25 cellular contexts compared by ENCODE assay signal in the genomic region with DNA sequence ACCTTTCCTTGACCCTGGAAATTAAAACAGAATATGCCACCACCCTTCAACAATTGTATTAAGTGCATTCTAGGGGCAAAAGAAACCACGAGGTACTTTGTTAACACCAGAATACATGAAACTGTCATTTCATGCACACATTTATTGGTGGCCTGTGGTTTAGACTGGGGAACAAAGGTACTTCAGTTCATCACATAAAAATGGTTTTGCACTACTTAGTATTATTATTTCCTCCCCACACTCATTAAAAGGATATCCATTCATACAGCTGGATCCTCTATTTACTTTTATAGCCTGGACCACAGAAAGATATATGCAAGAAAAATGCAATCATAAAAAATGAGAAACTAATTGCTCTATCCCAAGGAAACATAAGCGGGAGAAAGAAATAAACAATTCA.
DNase-seq lines count a peak whose midpoint lies in the region; ATAC-seq, FAIRE-seq and TF ChIP-seq lines count a peak whose summit lies in the region.
"Had no signal": no experiment of that assay in that cellular context is flagged by ENCODE, and none has a peak within 500 bp of the region (broad histone marks: within the 10 kb centered on the region; RNA-seq: fewer than 3 reads in every experiment).

No MANE protein-coding gene starts in this region.

- H2AFZ ChIP-seq in OCI-LY7 (ENCODE audit: low read length) (peak overlapping the region; percentile 25; the same call in 1 of the 2 replicates), GM12878 (ENCODE audit: control insufficient read depth, low read depth, low read length) (no peak overlapping the region)

- no peak for TF ChIP-seq EP300 in GM12878 (IDR thresholded peaks at IDR 0.05; ENCODE audit: borderline replicate concordance in 1 of 2, control insufficient read depth in 1 of 2, low read depth in 2 of 2, low read length in 2 of 2)

- peak; percentile 18; the same call in 1 of the 3 replicates for ATAC-seq in GM12878
- ATAC-seq in stimulated activated effector memory CD8-positive, alpha-beta T cell treated with anti-CD3 and anti-CD28 coated beads, Interleukin-12 subunit alpha, Interleukin-12 subunit beta, amount 100 ng/mL, for 72 hours = no peak

- DNase-seq in OCI-LY7 (ENCODE audit: low spot score) (no peak), GM12878 (ENCODE audit: low read depth, low spot score) (no peak), NCI-H1417 (lab: John Stamatoyannopoulos, UW) (no peak), testis (no peak)
- DNase-seq in stimulated activated effector memory CD8-positive, alpha-beta T cell treated with anti-CD3 and anti-CD28 coated beads, Interleukin-12 subunit alpha, Interleukin-12 subunit beta, amount 100 ng/mL, for 72 hours (ENCODE audit: low spot score in 2 of 2) = no peak
- DNase-seq in stimulated activated CD4-positive, alpha-beta T cell treated with anti-CD3 and anti-CD28 coated beads, Interleukin-12 subunit alpha, Interleukin-12 subunit beta, amount 100 ng/mL, for 4 hours = no peak
- DNase-seq: 8988T; ACHN; BE2C; C1 segment of cervical spinal cord; CD4-positive, alpha-beta memory T cell; CD4-positive, CD25-positive, alpha-beta regulatory T cell; CD8-positive, alpha-beta memory T cell; COR-L47; DMS 273 treated with DMSO at 0.1 percent for 48 hours; DMS153; DMS53; DMS79; GF-D8 had no signal

- H4K20me1 ChIP-seq in OCI-LY7 (ENCODE audit: insufficient read depth, low read length) (no peaks in the 10 kb centered on the region), GM12878 (ENCODE audit: control insufficient read depth, insufficient read depth) (no peaks in the 10 kb centered on the region)
- H4K20me1 ChIP-seq: BLaER1 had no signal

- no peak for TF ChIP-seq RAD21 in GM12878 (IDR thresholded peaks at IDR 0.05; ENCODE audit: insufficient read depth, low read depth, low read length)

- SMC1A ChIA-PET in GM12878 (lab: Charles Lee; ENCODE audit: uncharacterized antibody, unreplicated experiment) = interaction anchor here (1.1 to 8.3 kb wide), 2 partner anchors 14 to 22 kb away, joined by 3 to 68 read pairs; no protein-coding TSS in a partner anchor

- no peak overlapping the region for H3K27ac ChIP-seq in HEK293 (ENCODE audit: extremely low read depth, low read depth, low read length)
- H3K27ac ChIP-seq in OCI-LY7 (ENCODE audit: low read depth, low read length, poor library complexity, severe bottlenecking) = no peak overlapping the region
- no peak overlapping the region for H3K27ac ChIP-seq in GM12878 (ENCODE audit: control insufficient read depth, insufficient read depth)
- no peak overlapping the region for H3K27ac ChIP-seq in testis
- H3K27ac ChIP-seq: BLaER1 had no signal

- no peak overlapping the region for H3K27ac Mint-ChIP-seq in stimulated activated effector memory CD8-positive, alpha-beta T cell treated with anti-CD3 and anti-CD28 coated beads, Interleukin-12 subunit alpha, Interleukin-12 subunit beta, amount 100 ng/mL, for 72 hours
- H3K27ac Mint-ChIP-seq: CD14-positive monocyte; CD4-positive, alpha-beta memory T cell; CD4-positive, CD25-positive, alpha-beta regulatory T cell; CD8-positive, alpha-beta memory T cell had no signal

- in situ Hi-C loops in GM12878 (cut with MboI) = no loop called here

- no peaks in the 10 kb centered on the region for H3K27me3 ChIP-seq in GM12878 (replicated peaks in 1 of 2; ENCODE audit: control insufficient read depth in 2 of 2, insufficient read depth in 2 of 2, low read length in 1 of 2)
- no peaks in the 10 kb centered on the region for H3K27me3 ChIP-seq in testis
- H3K27me3 ChIP-seq: BE2C, BLaER1 had no signal

- TF ChIP-seq CTCF in HEK293 (tag by site-specific recombination; IDR thresholded peaks at IDR 0.05) (no peak), OCI-LY7 (conservative IDR thresholded peaks at IDR 0.05; ENCODE audit: low read length) (no peak), GM12878 (IDR thresholded peaks at IDR 0.05 in 2 of 3, conservative IDR thresholded peaks at IDR 0.05 in 1 of 3; ENCODE audit: control insufficient read depth in 2 of 3, extremely low read depth in 1 of 3, insufficient read depth in 1 of 3, low read depth in 3 of 3, low read length in 3 of 3) (no peak), testis (IDR thresholded peaks at IDR 0.05) (no peak)

- H3K4me1 Mint-ChIP-seq in stimulated activated effector memory CD8-positive, alpha-beta T cell treated with anti-CD3 and anti-CD28 coated beads, Interleukin-12 subunit alpha, Interleukin-12 subunit beta, amount 100 ng/mL, for 72 hours = no peaks in the 10 kb centered on the region
- H3K4me1 Mint-ChIP-seq: CD14-positive monocyte; CD4-positive, alpha-beta memory T cell; CD4-positive, CD25-positive, alpha-beta regulatory T cell; CD8-positive, alpha-beta memory T cell had no signal

- peaks cover 3% of the 10 kb centered on the region for H3K9me3 Mint-ChIP-seq in stimulated activated effector memory CD8-positive, alpha-beta T cell treated with anti-CD3 and anti-CD28 coated beads, Interleukin-12 subunit alpha, Interleukin-12 subunit beta, amount 100 ng/mL, for 72 hours

- TF ChIP-seq POLR2A in GM12878 (IDR thresholded peaks at IDR 0.05; ENCODE audit: low read depth, low read length) (no peak), testis (IDR thresholded peaks at IDR 0.05) (no peak)

- H3K79me2 ChIP-seq in OCI-LY7 (ENCODE audit: insufficient read depth, low read depth, low read length) = no peaks in the 10 kb centered on the region
- no peaks in the 10 kb centered on the region for H3K79me2 ChIP-seq in GM12878 (ENCODE audit: control insufficient read depth, insufficient read depth, low read length)

- H3K36me3 ChIP-seq in HEK293 (ENCODE audit: control insufficient read depth in 2 of 2, insufficient read depth in 1 of 2, low read length in 2 of 2) (no peaks in the 10 kb centered on the region), OCI-LY7 (ENCODE audit: insufficient read depth, low read length) (no peaks in the 10 kb centered on the region), GM12878 (ENCODE audit: control insufficient read depth in 2 of 2, insufficient read depth in 2 of 2, low read length in 1 of 2) (no peaks in the 10 kb centered on the region), testis (ENCODE audit: low read depth, missing control alignments) (no peaks in the 10 kb centered on the region)
- H3K36me3 ChIP-seq: BE2C, BLaER1 had no signal

- no peaks in the 10 kb centered on the region for H3K36me3 Mint-ChIP-seq in stimulated activated effector memory CD8-positive, alpha-beta T cell treated with anti-CD3 and anti-CD28 coated beads, Interleukin-12 subunit alpha, Interleukin-12 subunit beta, amount 100 ng/mL, for 72 hours
- H3K36me3 Mint-ChIP-seq: CD14-positive monocyte; CD4-positive, alpha-beta memory T cell; CD4-positive, CD25-positive, alpha-beta regulatory T cell; CD8-positive, alpha-beta memory T cell had no signal

- POLR2A ChIA-PET in HEK293 (lab: Yijun Ruan, JAX) = no interaction called here
- POLR2A ChIA-PET in OCI-LY7 (lab: Charles Lee) = interaction anchor here (1.0 to 1.3 kb wide), 2 partner anchors 24 to 25 kb away, joined by 3 read pairs; no protein-coding TSS in a partner anchor
- POLR2A ChIA-PET in GM12878 (lab: Charles Lee) = interaction anchor here (0.6 kb wide), 1 partner anchor 75 kb away, joined by 7 read pairs; no protein-coding TSS in a partner anchor

- H3K9ac ChIP-seq in GM12878 (ENCODE audit: control insufficient read depth, insufficient read depth, low read length) = no peak overlapping the region
- H3K9ac ChIP-seq: BLaER1 had no signal

- no peaks in the 10 kb centered on the region for H3K9me2 ChIP-seq in OCI-LY7 (ENCODE audit: insufficient read depth, low read length)

- no peak overlapping the region for H3K4me3 ChIP-seq in HEK293 (ENCODE audit: low read depth, low read length)
- no peak overlapping the region for H3K4me3 ChIP-seq in OCI-LY7 (ENCODE audit: low read depth, low read length, poor library complexity, severe bottlenecking)
- no peak overlapping the region for H3K4me3 ChIP-seq in GM12878
- no peak overlapping the region for H3K4me3 ChIP-seq in testis
- H3K4me3 ChIP-seq: BLaER1 had no signal

- BruUV-seq in OCI-LY7 (replicated peaks; lab: Mats Ljungman, UMichigan) (no TSS peak), GM12878 (replicated peaks; lab: Mats Ljungman, UMichigan) (no TSS peak)

- intact Hi-C loops in OCI-LY7 (cut with micrococcal nuclease; ENCODE audit: unreplicated experiment) = no loop called here
- intact Hi-C loops in GM12878 (cut with micrococcal nuclease; ENCODE audit: unreplicated experiment) = no loop called here
- intact Hi-C loops in testis (cut with DNase I; ENCODE audit: low total_unique reads) = no loop called here

- CTCF ChIA-PET in HEK293 (lab: Yijun Ruan, JAX) (interaction anchor here (0.6 kb wide), 2 partner anchors 12 to 27 kb away, joined by 3 read pairs; no protein-coding TSS in a partner anchor), OCI-LY7 (lab: Charles Lee; ENCODE audit: unreplicated experiment) (no interaction called here), GM12878 (lab: Yijun Ruan, JAX) (no interaction called here)

- H3K4me1 ChIP-seq in HEK293 (ENCODE audit: control insufficient read depth, insufficient read depth, low read length) = peaks cover 15% of the 10 kb centered on the region
- H3K4me1 ChIP-seq in OCI-LY7 (ENCODE audit: insufficient read depth, low read length, poor library complexity, severe bottlenecking) = peaks cover 17% of the 10 kb centered on the region
- no peaks in the 10 kb centered on the region for H3K4me1 ChIP-seq in GM12878 (ENCODE audit: control insufficient read depth, insufficient read depth, low read length)
- H3K4me1 ChIP-seq in testis = no peaks in the 10 kb centered on the region
- H3K4me1 ChIP-seq: BLaER1 had no signal

- H3K9me3 ChIP-seq in HEK293 (ENCODE audit: control insufficient read depth, insufficient read depth, low read depth, low read length) (no peaks in the 10 kb centered on the region), OCI-LY7 (ENCODE audit: low read length) (no peaks in the 10 kb centered on the region), GM12878 (replicated peaks; ENCODE audit: control insufficient read depth, insufficient read depth, low read length) (peaks cover 4% of the 10 kb centered on the region; the same call in 2 of the 3 replicates), testis (no peaks in the 10 kb centered on the region)

- 30% methylated on average over 2 of the region's 2 CpGs for WGBS in GM12878 (ENCODE audit: insufficient coverage, insufficient replicate concordance, low lambda C conversion rate, missing lambda C conversion rate)
- WGBS in testis, 2 donors = 90 to 98% methylated on average over 2 of the region's 2 CpGs

- no peak overlapping the region for H3K4me3 Mint-ChIP-seq in stimulated activated effector memory CD8-positive, alpha-beta T cell treated with anti-CD3 and anti-CD28 coated beads, Interleukin-12 subunit alpha, Interleukin-12 subunit beta, amount 100 ng/mL, for 72 hours
- H3K4me3 Mint-ChIP-seq: CD14-positive monocyte; CD4-positive, alpha-beta memory T cell; CD4-positive, CD25-positive, alpha-beta regulatory T cell; CD8-positive, alpha-beta memory T cell had no signal

- RAD21 ChIA-PET in GM12878 (lab: Charles Lee; ENCODE audit: unreplicated experiment) = no interaction called here

- no peak overlapping the region for H3K4me2 ChIP-seq in OCI-LY7 (ENCODE audit: low read length)
- no peak overlapping the region for H3K4me2 ChIP-seq in GM12878 (ENCODE audit: control insufficient read depth, insufficient read depth)
- H3K4me2 ChIP-seq: BLaER1 had no signal

- FAIRE-seq in GM12878 (lab: Jason Lieb, UNC) = no peak
- FAIRE-seq: A204.1, G401.6, GM12892 had no signal

TF ChIP-seq in GM12878, 131 proteins besides CTCF, POLR2A, EP300 and RAD21 (continues in another document):
- peak; percentile 20; the same call in 1 of the 2 replicates for TF ChIP-seq MTA2 (IDR thresholded peaks at IDR 0.05; ENCODE audit: low read depth)

Comparison
In these comparisons a context has a peak if more than half of its experiments do, and no peak if none do; other contexts are left out.
1. Of the 9 proteins assayed by ChIP-seq in both HEK293 and GM12878: peak only in HEK293: none; only in GM12878: ZNF24; in both: none; in neither: 8.